ENCODE assay signal across 20 cellular contexts in the genomic region with DNA sequence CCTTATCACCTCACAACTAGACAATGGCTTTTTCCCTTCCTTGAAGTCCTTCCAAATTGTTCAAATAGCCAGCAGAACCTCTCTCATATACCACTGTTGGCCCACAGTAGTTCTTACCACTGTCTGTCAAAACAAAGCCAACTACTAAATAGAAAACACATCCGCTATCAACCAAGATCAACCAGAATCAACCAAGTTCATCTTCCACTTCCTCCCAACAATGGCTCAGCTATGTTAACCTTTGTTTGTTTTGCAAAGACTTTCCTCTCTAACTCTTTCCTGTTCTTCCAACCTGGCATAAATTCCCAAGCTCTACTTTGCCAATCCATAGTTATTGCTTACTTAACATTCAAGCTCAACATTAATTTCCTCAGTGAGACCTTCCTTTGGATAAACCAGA.
"Had no signal": no experiment of that assay in that cellular context is flagged by ENCODE, and none has a peak within 500 bp of the region (broad histone marks: within the 10 kb centered on the region; RNA-seq: fewer than 3 reads in every experiment).

No MANE protein-coding gene starts in this region.

- ATAC-seq: activated CD8-positive, alpha-beta T cell treated with anti-CD3 and anti-CD28 coated beads, Interleukin-2, amount 10 ng/mL, durations not matched to agents 7 days and 5 days; left cardiac atrium; stimulated activated naive CD8-positive, alpha-beta T cell treated with anti-CD3 and anti-CD28 coated beads, Interleukin-15, Interleukin-2, amounts not matched to agents 100 U/mL and 50 U/mL, for 24 hours; T-cell had no signal

- H3K4me2 ChIP-seq: hepatocyte had no signal

- H2AFZ ChIP-seq: hepatocyte had no signal

- H3K4me3 Mint-ChIP-seq: activated CD8-positive, alpha-beta T cell treated with anti-CD3 and anti-CD28 coated beads, Interleukin-2, amount 10 ng/mL, durations not matched to agents 7 days and 5 days; activated naive CD4-positive, alpha-beta T cell treated with anti-CD3 and anti-CD28 coated beads for 36 hours; activated T-cell treated with anti-CD3 and anti-CD28 coated beads, Interleukin-2, amount 50 U/mL, for 24 hours; central memory CD8-positive, alpha-beta T cell; T-cell had no signal

- H3K27me3 ChIP-seq: ascending aorta, colonic mucosa, hepatocyte, tibial nerve, uterus had no signal

- H3K9me3 ChIP-seq: ascending aorta, colonic mucosa, tibial nerve, uterus had no signal

- H3K27ac ChIP-seq: ascending aorta, colonic mucosa, hepatocyte, tibial nerve, uterus had no signal

- DNase-seq: activated CD4-positive, alpha-beta T cell treated with anti-CD3 and anti-CD28 coated beads for 48 hours; activated CD4-positive, CD25-positive, alpha-beta regulatory T cell; activated CD8-positive, alpha-beta T cell treated with anti-CD3 and anti-CD28 coated beads, Interleukin-2, amount 10 ng/mL, durations not matched to agents 7 days and 5 days; activated naive CD4-positive, alpha-beta T cell treated with anti-CD3 and anti-CD28 coated beads for 36 hours; activated T-cell treated with anti-CD3 and anti-CD28 coated beads, Interleukin-2, amount 50 U/mL, for 24 hours; colonic mucosa; effector CD4-positive, alpha-beta T cell; foreskin fibroblast; left cardiac atrium; occipital lobe; stimulated activated CD4-positive, alpha-beta T cell treated with anti-CD3 and anti-CD28 coated beads, Interleukin-2, amount 100 ng/mL, for 24 hours; stimulated activated naive CD8-positive, alpha-beta T cell treated with anti-CD3 and anti-CD28 coated beads, Interleukin-15, Interleukin-2, amounts not matched to agents 100 U/mL and 50 U/mL, for 24 hours; substantia nigra; T-cell; T1000; uterus had no signal

- H3K4me1 ChIP-seq: colonic mucosa, uterus had no signal

- H3K27ac Mint-ChIP-seq: activated CD8-positive, alpha-beta T cell treated with anti-CD3 and anti-CD28 coated beads, Interleukin-2, amount 10 ng/mL, durations not matched to agents 7 days and 5 days; activated naive CD4-positive, alpha-beta T cell treated with anti-CD3 and anti-CD28 coated beads for 36 hours; activated T-cell treated with anti-CD3 and anti-CD28 coated beads, Interleukin-2, amount 50 U/mL, for 24 hours; T-cell had no signal

- H3K9me3 Mint-ChIP-seq: activated naive CD4-positive, alpha-beta T cell treated with anti-CD3 and anti-CD28 coated beads for 36 hours; activated T-cell treated with anti-CD3 and anti-CD28 coated beads, Interleukin-2, amount 50 U/mL, for 24 hours; central memory CD8-positive, alpha-beta T cell had no signal

- H3K27me3 Mint-ChIP-seq: activated T-cell treated with anti-CD3 and anti-CD28 coated beads, Interleukin-2, amount 50 U/mL, for 24 hours; central memory CD8-positive, alpha-beta T cell; T-cell had no signal

- H3K36me3 ChIP-seq: ascending aorta, colonic mucosa, tibial nerve, uterus had no signal

- H3K4me3 ChIP-seq: ascending aorta, colonic mucosa, hepatocyte, tibial nerve, uterus had no signal
